Comparison of ENCODE assay signal across 8 cellular contexts in genomic region chr15:89556413-89557262, GRCh38. TPM values are rescaled to one million over a fixed set of nuclear protein-coding genes. Genes with fewer than 3 reads are reported as not detected.
DNase-seq lines count a peak whose midpoint lies in the region; FAIRE-seq and TF ChIP-seq lines count a peak whose summit lies in the region.

No MANE protein-coding gene starts in this region.

- peaks cover 0 to 6% of the 10 kb centered on the region in 2 donors for H3K4me1 ChIP-seq in kidney (ENCODE audit: control insufficient read depth in 1 of 2, insufficient read depth in 1 of 2, low read depth in 1 of 2, low read length in 2 of 2)

- no peaks in the 10 kb centered on the region for H3K9me3 ChIP-seq in kidney (ENCODE audit: control insufficient read depth in 1 of 2, low read length in 2 of 2)

- H3K4me3 ChIP-seq in cardiac fibroblast (replicated peaks in 1 of 2; ENCODE audit: low read depth in 2 of 2, low read length in 2 of 2), result no peak overlapping the region
- H3K4me3 ChIP-seq in kidney (ENCODE audit: low read length in 2 of 2), result no peak overlapping the region

- H3K36me3 ChIP-seq in kidney (ENCODE audit: control insufficient read depth in 1 of 2, insufficient read depth in 2 of 2, low read length in 2 of 2), result no peaks in the 10 kb centered on the region

- H3K9ac ChIP-seq in kidney (ENCODE audit: low read length in 2 of 2), result no peak overlapping the region

- DNase-seq in GM04503 (ENCODE audit: low read depth) (peak; percentile 22), NCI-H1417 treated with DMSO at 0.1 percent for 48 hours (lab: John Stamatoyannopoulos, UW) (peak; percentile 54), T-helper 1 cell (peak in 4 of 5 donors; percentile 9 to 32 (median 23)), cardiac fibroblast (ENCODE audit: low read depth in 2 of 2) (peak; percentile 86 to 87), kidney (no peak), GOT3 (lab: John Stamatoyannopoulos, UW) (no peak)
- DNase-seq in stimulated activated CD4-positive, alpha-beta T cell treated with anti-CD3 and anti-CD28 coated beads, Interleukin-4, amount 100 ng/mL, for 4 hours, result peak; percentile 17 to 19

- FAIRE-seq in kidney (lab: Jason Lieb, UNC), result peak; percentile 52

- intact Hi-C loops in kidney (cut with DNase I), result no loop called here

- TF ChIP-seq CTCF in 22Rv1 (IDR thresholded peaks at IDR 0.05) (peak; percentile 89), cardiac fibroblast (IDR thresholded peaks at IDR 0.05; ENCODE audit: low read depth, low read length) (peak; percentile 71), kidney (IDR thresholded peaks at IDR 0.05; ENCODE audit: borderline replicate concordance, extremely low read depth, insufficient read depth) (peak; percentile 73)

- H3K27ac ChIP-seq in 22Rv1, result no peak overlapping the region
- no peak overlapping the region for H3K27ac ChIP-seq in kidney (ENCODE audit: low read depth in 2 of 2, low read length in 2 of 2)

RNA-seq across cellular contexts. Expression of gene TICRR, which starts 18.6 kb away (rescaled TPM):
- 0.25 TPM for total RNA-seq in kidney
- not detected for polyA plus RNA-seq in kidney (ENCODE audit: insufficient read depth, low read depth, low replicate concordance)

Comparison
In these comparisons a context has a peak if more than half of its experiments do, and no peak if none do; other contexts are left out.
1. DNase-seq: peak in GM04503 (single experiment), NCI-H1417 treated with DMSO at 0.1 percent for 48 hours (single experiment), T-helper 1 cell (4 of 5), cardiac fibroblast (2 of 2) and stimulated activated CD4-positive, alpha-beta T cell treated with anti-CD3 and anti-CD28 coated beads, Interleukin-4, amount 100 ng/mL, for 4 hours (2 of 2); none in kidney (single experiment) and GOT3 (single experiment).
2. Peak in every context shown above with its lines, with median percentiles within 50 percentile points of each other: CTCF ChIP-seq.